Comparison of ENCODE assay signal across 8 cellular contexts in genomic region chr2:44955593-44956449, GRCh38. TPM values are rescaled to one million over a fixed set of nuclear protein-coding genes. Genes with fewer than 3 reads are reported as not detected.
DNase-seq lines count a peak whose midpoint lies in the region; ATAC-seq and TF ChIP-seq lines count a peak whose summit lies in the region.

No MANE protein-coding gene starts in this region.

- H3K4me1 Mint-ChIP-seq in activated CD4-positive, alpha-beta T cell treated with anti-CD3 and anti-CD28 coated beads, Interleukin-2, amount 10 ng/mL, durations not matched to agents 7 days and 5 days: peaks cover 21% of the 10 kb centered on the region

- H3K9me3 Mint-ChIP-seq in activated CD4-positive, alpha-beta T cell treated with anti-CD3 and anti-CD28 coated beads, Interleukin-2, amount 10 ng/mL, durations not matched to agents 7 days and 5 days: no peaks in the 10 kb centered on the region

- DNase-seq in GM10266 (ENCODE audit: extremely low spot score) (peak; percentile 82), NCI-H510A treated with DMSO at 0.1 percent for 48 hours (lab: John Stamatoyannopoulos, UW) (peak; percentile 76), coronary artery (ENCODE audit: low spot score) (no peak), right lobe of liver (peak; percentile 74 to 81 (median 78))
- peak; percentile 79 for DNase-seq in activated CD4-positive, alpha-beta T cell treated with anti-CD3 and anti-CD28 coated beads, Interleukin-2, amount 10 ng/mL, durations not matched to agents 7 days and 5 days
- DNase-seq in stimulated activated CD4-positive, alpha-beta T cell treated with anti-CD3 and anti-CD28 coated beads, TNF-alpha, amount 100 ng/mL, for 24 hours (ENCODE audit: low read depth in 3 of 3): peak; percentile 62 to 79 (median 64)

- TF ChIP-seq POLR2A in right lobe of liver (IDR thresholded peaks at IDR 0.05): no peak

- CTCF ChIA-PET in activated CD4-positive, alpha-beta T cell treated with anti-CD3 and anti-CD28 coated beads, Interleukin-2, amount 10 ng/mL, durations not matched to agents 7 days and 5 days (lab: Charles Lee): interaction anchor here (0.6 to 2.3 kb wide), 24 partner anchors 9 to 912 kb away, joined by 3 to 19 read pairs (median 4); no protein-coding TSS in a partner anchor

- no peak overlapping the region for H3K27ac ChIP-seq in coronary artery
- no peak overlapping the region for H3K27ac ChIP-seq in right lobe of liver

- H3K4me3 Mint-ChIP-seq in activated CD4-positive, alpha-beta T cell treated with anti-CD3 and anti-CD28 coated beads, Interleukin-2, amount 10 ng/mL, durations not matched to agents 7 days and 5 days: no peak overlapping the region

- TF ChIP-seq CTCF in GM10266 (IDR thresholded peaks at IDR 0.05; ENCODE audit: control insufficient read depth, insufficient read depth, low read depth, missing control alignments): peak; percentile 96
- TF ChIP-seq CTCF in coronary artery (IDR thresholded peaks at IDR 0.05): peak; percentile 79
- peak; percentile 78 to 96 (median 90) for TF ChIP-seq CTCF in right lobe of liver (IDR thresholded peaks at IDR 0.05)

- H3K27me3 Mint-ChIP-seq in activated CD4-positive, alpha-beta T cell treated with anti-CD3 and anti-CD28 coated beads, Interleukin-2, amount 10 ng/mL, durations not matched to agents 7 days and 5 days: peaks cover 66% of the 10 kb centered on the region

- intact Hi-C loops in right lobe of liver (cut with DNase I): loop anchor here (10.0 kb wide), 2 partner anchors 481 to 561 kb away; no protein-coding TSS in a partner anchor

- ATAC-seq in HG03045 (IDR thresholded peaks at IDR 0.05; ENCODE audit: unreplicated experiment): peak; percentile 58
- peak; percentile 85 to 91 (median 90) for ATAC-seq in right lobe of liver
- ATAC-seq in GM21360 (IDR thresholded peaks at IDR 0.05; ENCODE audit: unreplicated experiment): no peak

- no peaks in the 10 kb centered on the region for H3K36me3 Mint-ChIP-seq in activated CD4-positive, alpha-beta T cell treated with anti-CD3 and anti-CD28 coated beads, Interleukin-2, amount 10 ng/mL, durations not matched to agents 7 days and 5 days (ENCODE audit: low read depth)

- no peaks in the 10 kb centered on the region for H3K36me3 ChIP-seq in right lobe of liver

- H3K27me3 ChIP-seq in right lobe of liver: peaks cover 0 to 13% of the 10 kb centered on the region in 2 donors

- peak overlapping the region; percentile 58 for H3K4me3 ChIP-seq in coronary artery
- peak overlapping the region in 1 of 3 donors; percentile 3 for H3K4me3 ChIP-seq in right lobe of liver

- no peak overlapping the region for H3K27ac Mint-ChIP-seq in activated CD4-positive, alpha-beta T cell treated with anti-CD3 and anti-CD28 coated beads, Interleukin-2, amount 10 ng/mL, durations not matched to agents 7 days and 5 days

- WGBS in right lobe of liver (ENCODE audit: insufficient coverage, low coverage, low lambda C conversion rate, missing lambda C conversion rate): 23% methylated on average over 11 of the region's 39 CpGs

- POLR2A ChIA-PET in activated CD4-positive, alpha-beta T cell treated with anti-CD3 and anti-CD28 coated beads, Interleukin-2, amount 10 ng/mL, durations not matched to agents 7 days and 5 days (lab: Charles Lee): no interaction called here

- H3K4me1 ChIP-seq in right lobe of liver: peaks cover 0 to 25% (median 2%) of the 10 kb centered on the region in 4 donors

- no peaks in the 10 kb centered on the region for H3K9me3 ChIP-seq in right lobe of liver

RNA-seq across cellular contexts. Expression of gene SIX3, which starts 14.3 kb away (rescaled TPM):
- total RNA-seq in activated CD4-positive, alpha-beta T cell treated with anti-CD3 and anti-CD28 coated beads, Interleukin-2, amount 10 ng/mL, durations not matched to agents 7 days and 5 days: not detected
- total RNA-seq in right lobe of liver: not detected

RNA-seq across cellular contexts. Expression of gene SIX2, which starts 53.4 kb away (rescaled TPM):
- total RNA-seq in activated CD4-positive, alpha-beta T cell treated with anti-CD3 and anti-CD28 coated beads, Interleukin-2, amount 10 ng/mL, durations not matched to agents 7 days and 5 days: not detected
- total RNA-seq in right lobe of liver: not detected
